In the genomic region with DNA sequence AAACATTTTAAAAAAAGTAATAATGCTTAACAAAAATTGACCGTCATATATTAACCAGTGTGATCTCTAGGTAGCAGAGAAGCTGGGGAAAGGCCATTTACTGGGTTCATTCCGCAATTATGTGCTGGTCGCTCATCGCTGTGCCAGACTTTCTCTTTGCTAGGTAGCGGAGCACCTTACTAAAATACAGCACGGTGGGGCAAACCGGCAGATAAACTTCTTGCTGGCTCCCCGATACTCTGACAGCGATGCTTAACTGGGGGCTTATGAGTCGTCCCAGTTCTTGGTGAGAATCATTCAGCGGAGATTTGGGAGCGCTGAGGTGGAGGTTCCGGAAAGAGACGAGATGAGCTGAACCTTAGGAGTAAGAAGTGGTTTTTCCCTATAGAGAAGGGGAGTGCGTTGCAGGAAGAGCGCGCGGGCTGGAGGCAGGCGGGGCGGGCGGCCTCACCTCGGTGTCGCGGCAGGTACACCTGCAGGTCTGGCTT, we compare ENCODE assay signal across 8 cellular contexts. TPM values are rescaled to one million over a fixed set of nuclear protein-coding genes. Genes with fewer than 3 reads are reported as not detected.
DNase-seq lines count a peak whose midpoint lies in the region; ATAC-seq, FAIRE-seq and TF ChIP-seq lines count a peak whose summit lies in the region.

No MANE protein-coding gene starts in this region.

- H3K4me1 ChIP-seq in keratinocyte (ENCODE audit: control insufficient read depth, extremely low read depth, insufficient read depth, low read length) (peaks cover 2% of the 10 kb centered on the region), testis (peaks cover 10% of the 10 kb centered on the region)

- H3K27ac Mint-ChIP-seq in activated naive CD4-positive, alpha-beta T cell treated with anti-CD3 and anti-CD28 coated beads, Interleukin-2, amount 50 U/mL, for 24 hours = peak overlapping the region; percentile 97
- peak overlapping the region; percentile 98 for H3K27ac Mint-ChIP-seq in activated T-helper 17 cell treated with anti-CD3 and anti-CD28 coated beads, Interleukin-2, amount 50 U/mL, for 72 hours

- H3K4me3 ChIP-seq in keratinocyte (ENCODE audit: control insufficient read depth in 2 of 3, extremely low read depth in 1 of 3, insufficient read depth in 2 of 3, low read depth in 1 of 3, low read length in 3 of 3) = peak overlapping the region; percentile 66 to 93 (median 91)
- peak overlapping the region; percentile 83 to 99 for H3K4me3 ChIP-seq in testis

- peak overlapping the region; percentile 87 for H3K27ac ChIP-seq in keratinocyte (ENCODE audit: control insufficient read depth, insufficient read depth, low read length)
- H3K27ac ChIP-seq in testis = peak overlapping the region; percentile 78 to 86

- peaks cover 16% of the 10 kb centered on the region for H3K79me2 ChIP-seq in keratinocyte (ENCODE audit: control insufficient read depth, insufficient read depth, low read length)

- no peak for DNase-seq in activated naive CD4-positive, alpha-beta T cell treated with Interleukin-2 at 50 U/mL for 16 hours
- DNase-seq in keratinocyte (ENCODE audit: low read depth, low spot score) (no peak), testis (no peak), NCI-H128 (lab: John Stamatoyannopoulos, UW; ENCODE audit: unreplicated experiment) (no peak)
- DNase-seq in activated effector memory CD4-positive, alpha-beta T cell treated with anti-CD3 and anti-CD28 coated beads, Interleukin-2, amount 50 U/mL, for 16 hours = no peak

- H3K4me2 ChIP-seq in keratinocyte (ENCODE audit: control insufficient read depth, extremely low read depth, insufficient read depth, low read depth, low read length) = peak overlapping the region; percentile 99

- H3K36me3 Mint-ChIP-seq in activated naive CD4-positive, alpha-beta T cell treated with anti-CD3 and anti-CD28 coated beads, Interleukin-2, amount 50 U/mL, for 24 hours = peaks cover 4% of the 10 kb centered on the region
- H3K36me3 Mint-ChIP-seq in activated T-helper 17 cell treated with anti-CD3 and anti-CD28 coated beads, Interleukin-2, amount 50 U/mL, for 72 hours (ENCODE audit: low read depth) = peaks cover 43% of the 10 kb centered on the region

- H3K36me3 ChIP-seq in keratinocyte (ENCODE audit: control insufficient read depth in 2 of 2, extremely low read depth in 1 of 2, insufficient read depth in 2 of 2, low read length in 2 of 2) = peaks cover 2 to 15% of the 10 kb centered on the region in 2 experiments
- H3K36me3 ChIP-seq in testis (ENCODE audit: low read depth, missing control alignments) = no peaks in the 10 kb centered on the region

- intact Hi-C loops in testis (cut with DNase I; ENCODE audit: low total_unique reads) = no loop called here

- H3K9me1 ChIP-seq in keratinocyte (ENCODE audit: control insufficient read depth, extremely low read depth, insufficient read depth, low read length) = no peaks in the 10 kb centered on the region

- TF ChIP-seq CTCF in keratinocyte (optimal IDR thresholded peaks at IDR 0.05 in 1 of 3, IDR thresholded peaks at IDR 0.05 in 1 of 3, conservative IDR thresholded peaks at IDR 0.05 in 1 of 3; ENCODE audit: extremely low read depth in 1 of 3, insufficient read depth in 2 of 3, low read length in 3 of 3) (no peak), testis (IDR thresholded peaks at IDR 0.05) (no peak)

- H3K9me3 Mint-ChIP-seq in activated naive CD4-positive, alpha-beta T cell treated with anti-CD3 and anti-CD28 coated beads, Interleukin-2, amount 50 U/mL, for 24 hours = no peaks in the 10 kb centered on the region
- no peaks in the 10 kb centered on the region for H3K9me3 Mint-ChIP-seq in activated T-helper 17 cell treated with anti-CD3 and anti-CD28 coated beads, Interleukin-2, amount 50 U/mL, for 72 hours

- H2AFZ ChIP-seq in keratinocyte (ENCODE audit: control insufficient read depth, low read length) = peak overlapping the region; percentile 84

- peaks cover 38% of the 10 kb centered on the region for H3K4me1 Mint-ChIP-seq in activated naive CD4-positive, alpha-beta T cell treated with anti-CD3 and anti-CD28 coated beads, Interleukin-2, amount 50 U/mL, for 24 hours
- H3K4me1 Mint-ChIP-seq in activated T-helper 17 cell treated with anti-CD3 and anti-CD28 coated beads, Interleukin-2, amount 50 U/mL, for 72 hours = peaks cover 3% of the 10 kb centered on the region

- dilution Hi-C loops in keratinocyte (cut with MboI; ENCODE audit: extremely low pct_ligation_motif_present, low sequenced_read_pairs) = no loop called here

- FAIRE-seq in keratinocyte (lab: Jason Lieb, UNC) = no peak

- peak; percentile 23 for ATAC-seq in activated T-helper 17 cell treated with anti-CD3 and anti-CD28 coated beads, Interleukin-2, amount 50 U/mL, for 72 hours (replicated peaks)
- no peak for ATAC-seq in HG02763 (IDR thresholded peaks at IDR 0.05; ENCODE audit: unreplicated experiment)

- H3K27me3 ChIP-seq in keratinocyte (ENCODE audit: control insufficient read depth, extremely low read depth, insufficient read depth, low read length) (no peaks in the 10 kb centered on the region), testis (no peaks in the 10 kb centered on the region)

- H4K20me1 ChIP-seq in keratinocyte (ENCODE audit: control insufficient read depth, extremely low read depth, insufficient read depth, low read length) = no peaks in the 10 kb centered on the region

- TF ChIP-seq POLR2A in testis (IDR thresholded peaks at IDR 0.05) = no peak

- H3K4me3 Mint-ChIP-seq in activated naive CD4-positive, alpha-beta T cell treated with anti-CD3 and anti-CD28 coated beads, Interleukin-2, amount 50 U/mL, for 24 hours = peak overlapping the region; percentile 98
- peak overlapping the region; percentile 98 for H3K4me3 Mint-ChIP-seq in activated T-helper 17 cell treated with anti-CD3 and anti-CD28 coated beads, Interleukin-2, amount 50 U/mL, for 72 hours

- H3K27me3 Mint-ChIP-seq in activated naive CD4-positive, alpha-beta T cell treated with anti-CD3 and anti-CD28 coated beads, Interleukin-2, amount 50 U/mL, for 24 hours = no peaks in the 10 kb centered on the region
- H3K27me3 Mint-ChIP-seq in activated T-helper 17 cell treated with anti-CD3 and anti-CD28 coated beads, Interleukin-2, amount 50 U/mL, for 72 hours = no peaks in the 10 kb centered on the region

- WGBS in testis, 2 donors = 4 to 5% methylated on average over 22 to 24 of the region's 24 CpGs

- no peaks in the 10 kb centered on the region for H3K9me3 ChIP-seq in keratinocyte (ENCODE audit: control insufficient read depth, low read depth, low read length)
- H3K9me3 ChIP-seq in testis = no peaks in the 10 kb centered on the region

- H3K9ac ChIP-seq in keratinocyte (ENCODE audit: control insufficient read depth, extremely low read depth, insufficient read depth, low read length) = peak overlapping the region; percentile 78

RNA-seq across cellular contexts. Expression of gene C2orf68, which starts 0.6 kb away (rescaled TPM):
- 10 to 100 TPM; 21.6 to 32.5 TPM for total RNA-seq in activated T-helper 17 cell treated with anti-CD3 and anti-CD28 coated beads, Interleukin-2, amount 50 U/mL, for 72 hours
- polyA plus RNA-seq in keratinocyte (7.9 to 13.6 TPM (median 12.5 TPM) in 3 replicates), testis (ENCODE audit: insufficient read depth, low read depth, low replicate concordance) (55.7 TPM)
- polyA plus RNA-seq in keratinocyte (2011; ENCODE audit: low read depth) = 4.5 TPM
- 6.0 and 7.9 TPM in 2 replicates for polyA plus RNA-seq in keratinocyte (2011; cell fraction: cytosol; rRNA removed)
- 8.9 and 9.8 TPM in 2 replicates for polyA plus RNA-seq in keratinocyte (2011; cell fraction: nucleus; rRNA removed)
- 9.4 and 16.2 TPM in 2 replicates for polyA plus RNA-seq in keratinocyte (2012; ENCODE audit: low replicate concordance)
- 9.2 to 20.9 TPM (median 19.2 TPM) in 3 replicates for polyA minus RNA-seq in keratinocyte
- 11.5 TPM for polyA minus RNA-seq in keratinocyte (2011; cell fraction: cytosol; rRNA and poly(A)+ RNA removed)
- 3.6 and 4.5 TPM in 2 replicates for polyA minus RNA-seq in keratinocyte (2011; cell fraction: nucleus; rRNA and poly(A)+ RNA removed)
- 10 to 100 TPM; 22.9 to 37.6 TPM for total RNA-seq in testis

RNA-seq across cellular contexts. Expression of gene USP39, which starts 4.7 kb away (rescaled TPM):
- total RNA-seq in activated T-helper 17 cell treated with anti-CD3 and anti-CD28 coated beads, Interleukin-2, amount 50 U/mL, for 72 hours = 10 to 100 TPM; 48.8 to 79.2 TPM
- polyA plus RNA-seq in keratinocyte = 61.2 to 64.9 TPM (median 61.4 TPM) in 3 replicates
- 51.1 TPM for polyA plus RNA-seq in keratinocyte (2011; ENCODE audit: low read depth)
- polyA plus RNA-seq in keratinocyte (2011; cell fraction: cytosol; rRNA removed) = 48.3 and 58.5 TPM in 2 replicates
- polyA plus RNA-seq in keratinocyte (2011; cell fraction: nucleus; rRNA removed) = 47.0 and 48.9 TPM in 2 replicates
- polyA plus RNA-seq in keratinocyte (2012; ENCODE audit: low replicate concordance) = 40.7 and 42.0 TPM in 2 replicates
- 52.8 to 90.8 TPM (median 54.2 TPM) in 3 replicates for polyA minus RNA-seq in keratinocyte
- polyA minus RNA-seq in keratinocyte (2011; cell fraction: cytosol; rRNA and poly(A)+ RNA removed) = 28.6 TPM
- polyA minus RNA-seq in keratinocyte (2011; cell fraction: nucleus; rRNA and poly(A)+ RNA removed) = 20.5 and 31.9 TPM in 2 replicates
- 10 to 100 TPM; 74.9 to 96.8 TPM for total RNA-seq in testis
- 49.8 TPM for polyA plus RNA-seq in testis (ENCODE audit: insufficient read depth, low read depth, low replicate concordance)

RNA-seq across cellular contexts. Expression of gene TMEM150A, which starts 8.8 kb away (rescaled TPM):
- 1 to 10 TPM; 3.3 to 3.7 TPM for total RNA-seq in activated T-helper 17 cell treated with anti-CD3 and anti-CD28 coated beads, Interleukin-2, amount 50 U/mL, for 72 hours
- polyA plus RNA-seq in keratinocyte (7.7 to 13.3 TPM (median 11.8 TPM) in 3 replicates), testis (ENCODE audit: insufficient read depth, low read depth, low replicate concordance) (39.3 TPM)
- 3.1 TPM for polyA plus RNA-seq in keratinocyte (2011; ENCODE audit: low read depth)
- polyA plus RNA-seq in keratinocyte (2011; cell fraction: cytosol; rRNA removed) = 11.1 and 14.1 TPM in 2 replicates
- polyA plus RNA-seq in keratinocyte (2011; cell fraction: nucleus; rRNA removed) = 19.1 and 25.4 TPM in 2 replicates
- polyA plus RNA-seq in keratinocyte (2012; ENCODE audit: low replicate concordance) = 11.8 and 13.9 TPM in 2 replicates
- polyA minus RNA-seq in keratinocyte = 9.6 to 30.7 TPM (median 13.3 TPM) in 3 replicates
- 13.0 TPM for polyA minus RNA-seq in keratinocyte (2011; cell fraction: cytosol; rRNA and poly(A)+ RNA removed)
- 3.0 and 5.2 TPM in 2 replicates for polyA minus RNA-seq in keratinocyte (2011; cell fraction: nucleus; rRNA and poly(A)+ RNA removed)
- total RNA-seq in testis = 10 to 100 TPM; 33.1 to 44.0 TPM

RNA-seq across cellular contexts. Expression of gene RNF181, which starts 15.7 kb away (rescaled TPM):
- 100 to 1,000 TPM; 116 to 156 TPM for total RNA-seq in activated T-helper 17 cell treated with anti-CD3 and anti-CD28 coated beads, Interleukin-2, amount 50 U/mL, for 72 hours
- 174 to 336 TPM (median 264 TPM) in 3 replicates for polyA plus RNA-seq in keratinocyte
- polyA plus RNA-seq in keratinocyte (2011; ENCODE audit: low read depth) = 142 TPM
- 254 and 258 TPM in 2 replicates for polyA plus RNA-seq in keratinocyte (2011; cell fraction: cytosol; rRNA removed)
- 174 and 184 TPM in 2 replicates for polyA plus RNA-seq in keratinocyte (2011; cell fraction: nucleus; rRNA removed)
- polyA plus RNA-seq in keratinocyte (2012; ENCODE audit: low replicate concordance) = 183 and 184 TPM in 2 replicates
- polyA minus RNA-seq in keratinocyte = 91.5 to 161 TPM (median 143 TPM) in 3 replicates
- 59.3 TPM for polyA minus RNA-seq in keratinocyte (2011; cell fraction: cytosol; rRNA and poly(A)+ RNA removed)
- polyA minus RNA-seq in keratinocyte (2011; cell fraction: nucleus; rRNA and poly(A)+ RNA removed) = 36.0 and 45.8 TPM in 2 replicates
- 100 to 1,000 TPM; 119 to 137 TPM for total RNA-seq in testis
- 189 TPM for polyA plus RNA-seq in testis (ENCODE audit: insufficient read depth, low read depth, low replicate concordance)

RNA-seq across cellular contexts. Expression of gene VAMP5, which starts 27.0 kb away (rescaled TPM):
- total RNA-seq in activated T-helper 17 cell treated with anti-CD3 and anti-CD28 coated beads, Interleukin-2, amount 50 U/mL, for 72 hours = 10 to 100 TPM; 36.8 to 51.2 TPM
- polyA plus RNA-seq in keratinocyte (9.3 to 24.1 TPM (median 11.0 TPM) in 3 replicates), testis (ENCODE audit: insufficient read depth, low read depth, low replicate concordance) (36.8 TPM)
- 4.6 TPM for polyA plus RNA-seq in keratinocyte (2011; ENCODE audit: low read depth)
- polyA plus RNA-seq in keratinocyte (2011; cell fraction: cytosol; rRNA removed) = 14.2 and 17.5 TPM in 2 replicates
- 18.0 and 24.5 TPM in 2 replicates for polyA plus RNA-seq in keratinocyte (2011; cell fraction: nucleus; rRNA removed)
- 9.8 and 27.8 TPM in 2 replicates for polyA plus RNA-seq in keratinocyte (2012; ENCODE audit: low replicate concordance)
- polyA minus RNA-seq in keratinocyte = 4.3 to 18.1 TPM (median 5.4 TPM) in 3 replicates
- polyA minus RNA-seq in keratinocyte (2011; cell fraction: cytosol; rRNA and poly(A)+ RNA removed) = 7.5 TPM
- polyA minus RNA-seq in keratinocyte (2011; cell fraction: nucleus; rRNA and poly(A)+ RNA removed) = 2.3 TPM in 1 of 2 replicates, not detected in the other
- 10 to 100 TPM in 1 of 2 donors, 1 to 10 TPM in 1; 4.9 to 17.5 TPM for total RNA-seq in testis

Comparison
In these comparisons a context has a peak if more than half of its experiments do, and no peak if none do; other contexts are left out.
1. RNA of gene TMEM150A, which starts 8.8 kb away (total RNA-seq): 33.1 to 44.0 TPM in testis; 3.3 to 3.7 TPM in activated T-helper 17 cell treated with anti-CD3 and anti-CD28 coated beads, Interleukin-2, amount 50 U/mL, for 72 hours; every median in the first group is over 4 times any median in the second.